ENCODE assay signal across 8 cellular contexts in the genomic region with DNA sequence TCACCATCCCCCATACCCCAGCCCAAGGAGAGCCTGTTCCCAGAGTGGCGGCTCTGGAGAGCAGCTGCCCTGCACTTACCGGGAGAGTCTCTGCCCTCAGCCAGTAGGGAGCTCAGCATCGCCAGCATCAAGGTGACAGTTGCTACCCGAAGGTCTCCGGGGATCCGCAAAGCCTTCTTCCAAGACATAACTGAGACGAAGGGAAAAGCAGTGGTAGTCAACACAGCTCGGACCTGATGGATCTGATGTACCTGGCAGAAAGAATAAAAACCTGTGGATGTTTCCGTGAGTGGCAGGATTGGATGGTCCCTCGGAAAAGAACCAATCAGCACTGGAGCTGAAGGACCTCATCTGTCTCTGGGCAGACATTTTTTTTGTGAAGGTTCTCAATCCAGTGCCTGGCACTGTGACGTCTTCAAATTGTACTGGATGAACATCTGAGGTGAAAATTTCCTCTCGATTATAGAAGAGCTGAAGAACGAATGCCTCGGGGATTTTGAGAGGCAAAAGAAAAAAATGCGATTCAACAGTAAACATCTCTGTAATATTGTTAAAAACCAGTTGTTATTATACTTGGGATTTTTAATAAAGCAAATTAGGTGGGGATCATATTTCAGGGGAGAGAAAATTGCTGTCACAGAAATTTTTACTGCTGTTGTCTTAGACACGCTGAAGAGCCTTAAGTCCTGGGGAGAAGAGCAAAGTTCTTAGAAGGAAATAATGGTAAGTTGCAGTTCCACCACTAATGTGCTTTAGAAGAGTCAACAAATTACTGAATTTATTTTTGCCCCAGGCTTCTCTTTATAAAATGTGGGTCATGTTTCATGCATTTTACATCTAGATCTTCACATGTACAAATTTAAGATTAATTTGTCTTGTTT. TPM values are rescaled to one million over a fixed set of nuclear protein-coding genes. Genes with fewer than 3 reads are reported as not detected.
A peak's percentile ranks its signal among the peaks of the same experiment; 100 is the strongest.
DNase-seq lines count a peak whose midpoint lies in the region; TF ChIP-seq lines count a peak whose summit lies in the region.

A gene (minus strand): TSS at position 238 of the 881 bp plus-strand sequence. CDS start 50 bp downstream, at position 188.

- peaks cover 42% of the 10 kb centered on the region for H3K27me3 Mint-ChIP-seq in progenitor cell of endocrine pancreas

- CTCF ChIA-PET in HEK293T (lab: Yijun Ruan, JAX), result interaction anchor here (0.6 to 1.4 kb wide), 2 partner anchors 44 to 268 kb away, joined by 3 to 4 read pairs; no protein-coding TSS in a partner anchor

- H3K4me3 Mint-ChIP-seq in progenitor cell of endocrine pancreas (ENCODE audit: low read depth), result peak within 1 kb of the TSS; percentile 78

- TF ChIP-seq CTCF in progenitor cell of endocrine pancreas (IDR thresholded peaks at IDR 0.05; ENCODE audit: unreplicated experiment), result no peak

- peaks cover 15% of the 10 kb centered on the region for H3K4me1 Mint-ChIP-seq in progenitor cell of endocrine pancreas (ENCODE audit: low read depth)

- H3K9me3 Mint-ChIP-seq in progenitor cell of endocrine pancreas (ENCODE audit: low read depth), result no peaks in the 10 kb centered on the region

- H3K27ac Mint-ChIP-seq in progenitor cell of endocrine pancreas, result peak within 1 kb of the TSS; percentile 79

- POLR2A ChIA-PET in HEK293T (lab: Yijun Ruan, JAX), result interaction anchor here (0.7 to 1.1 kb wide), 2 partner anchors 30 to 34 kb away, joined by 3 to 4 read pairs; a partner anchor contains a TSS

- H3K36me3 Mint-ChIP-seq in progenitor cell of endocrine pancreas (ENCODE audit: insufficient read depth), result no peaks in the 10 kb centered on the region

- peak; percentile 18 for DNase-seq in NCI-H2196 (lab: John Stamatoyannopoulos, UW; ENCODE audit: unreplicated experiment)
- DNase-seq in NCI-H2196 treated with DMSO at 0.1 percent for 48 hours (lab: John Stamatoyannopoulos, UW; ENCODE audit: unreplicated experiment), result no peak
- DNase-seq in HEK293T (ENCODE audit: extremely low spot score), result peak; percentile 83
- DNase-seq in NCI-H226, result peak; percentile 21
- DNase-seq in activated T-cell treated with anti-CD3 and anti-CD28 coated beads, Interleukin-2, amount 50 U/mL, for 48 hours, result peak; percentile 60 to 67
- DNase-seq in glomerular visceral epithelial cell (ENCODE audit: extremely low spot score), result peak; percentile 20
- peak; percentile 11 for DNase-seq in progenitor cell of endocrine pancreas (ENCODE audit: low spot score, unreplicated experiment)
- DNase-seq in NCI-H2107 (lab: John Stamatoyannopoulos, UW), result no peak

TF ChIP-seq in HEK293T, 16 proteins besides CTCF, POLR2A, EP300 and RAD21:
- TF ChIP-seq FOXM1 (IDR thresholded peaks at IDR 0.05; ENCODE audit: borderline replicate concordance) (no peak), SP1 (IDR thresholded peaks at IDR 0.05) (no peak), ZNF384 (IDR thresholded peaks at IDR 0.05) (no peak), HDGF (IDR thresholded peaks at IDR 0.05; ENCODE audit: borderline replicate concordance) (no peak), ELF4 (IDR thresholded peaks at IDR 0.05) (no peak), FOXK2 (IDR thresholded peaks at IDR 0.05) (no peak)
- TF ChIP-seq, protein P1, sequence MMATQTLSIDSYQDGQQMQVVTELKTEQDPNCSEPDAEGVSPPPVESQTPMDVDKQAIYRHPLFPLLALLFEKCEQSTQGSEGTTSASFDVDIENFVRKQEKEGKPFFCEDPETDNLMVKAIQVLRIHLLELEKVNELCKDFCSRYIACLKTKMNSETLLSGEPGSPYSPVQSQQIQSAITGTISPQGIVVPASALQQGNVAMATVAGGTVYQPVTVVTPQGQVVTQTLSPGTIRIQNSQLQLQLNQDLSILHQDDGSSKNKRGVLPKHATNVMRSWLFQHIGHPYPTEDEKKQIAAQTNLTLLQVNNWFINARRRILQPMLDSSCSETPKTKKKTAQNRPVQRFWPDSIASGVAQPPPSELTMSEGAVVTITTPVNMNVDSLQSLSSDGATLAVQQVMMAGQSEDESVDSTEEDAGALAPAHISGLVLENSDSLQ (IDR thresholded peaks at IDR 0.05), result peak; percentile 86

RNA-seq across cellular contexts. Expression of the gene that starts here (rescaled TPM):
- total RNA-seq in progenitor cell of endocrine pancreas, result 6.1 TPM in 2 replicates

Comparison
In these comparisons a context has a peak if more than half of its experiments do, and no peak if none do; other contexts are left out.
1. DNase-seq: peak in NCI-H2196 (single experiment), HEK293T (single experiment), NCI-H226 (single experiment), activated T-cell treated with anti-CD3 and anti-CD28 coated beads, Interleukin-2, amount 50 U/mL, for 48 hours (2 of 2), glomerular visceral epithelial cell (single experiment) and progenitor cell of endocrine pancreas (single experiment); none in NCI-H2196 treated with DMSO at 0.1 percent for 48 hours (single experiment) and NCI-H2107 (single experiment).